ENCODE assay signal across 11 cellular contexts in genomic region chr17:60119162-60119561, GRCh38. TPM values are rescaled to one million over a fixed set of nuclear protein-coding genes. Genes with fewer than 3 reads are reported as not detected.
DNase-seq lines count a peak whose midpoint lies in the region; ATAC-seq, FAIRE-seq and TF ChIP-seq lines count a peak whose summit lies in the region.
"Not testable (repeated sequence)": the region's sequence is repeated elsewhere in the genome, so short reads cannot be mapped to it uniquely, and the experiment has no call there.
"Had no signal": no experiment of that assay in that cellular context is flagged by ENCODE, and none has a peak within 500 bp of the region (broad histone marks: within the 10 kb centered on the region; RNA-seq: fewer than 3 reads in every experiment).

No MANE protein-coding gene starts in this region.

- H3K4me2 ChIP-seq in A549; HCT116 (ENCODE audit: low read length); GM12878 (ENCODE audit: control insufficient read depth, insufficient read depth): not testable (repeated sequence)

- ATAC-seq in A549 (peak; percentile 35 to 70; a peak in 4 of 6 replicates), HCT116 (peak; percentile 37), Panc1 (peak; percentile 71), GM12878 (peak; percentile 87), left cardiac atrium (peak; percentile 5 to 31), right lobe of liver (peak in 3 of 4 donors; percentile 2 to 19 (median 12))
- peak; percentile 73 for ATAC-seq in activated CD8-positive, alpha-beta T cell treated with anti-CD3 and anti-CD28 coated beads for 36 hours
- peak; percentile 48 to 71 for ATAC-seq in natural killer cell treated with Interleukin-12 subunit alpha and Interleukin-12 subunit beta and Interleukin-15 and Interleukin-18, amount 100 ng/mL, for 72 hours

- not testable (repeated sequence) for H3K4me3 ChIP-seq in A549; HCT116 (replicated peaks in 1 of 2; ENCODE audit: low read depth in 1 of 2, low read length in 2 of 2); Panc1 (ENCODE audit: low read depth in 2 of 2, low read length in 2 of 2); GM12878; right lobe of liver

- not testable (repeated sequence) for H3K27ac Mint-ChIP-seq in activated CD8-positive, alpha-beta T cell treated with anti-CD3 and anti-CD28 coated beads for 36 hours; natural killer cell treated with Interleukin-12 subunit alpha and Interleukin-12 subunit beta and Interleukin-15 and Interleukin-18, amount 100 ng/mL, for 72 hours

- H3K4me1 Mint-ChIP-seq in activated CD8-positive, alpha-beta T cell treated with anti-CD3 and anti-CD28 coated beads for 36 hours (ENCODE audit: low read depth); natural killer cell treated with Interleukin-12 subunit alpha and Interleukin-12 subunit beta and Interleukin-15 and Interleukin-18, amount 100 ng/mL, for 72 hours (ENCODE audit: low read depth in 2 of 2): not testable (repeated sequence)

- WGBS in A549 (ENCODE audit: missing lambda C conversion rate) = no CpG with 5 or more reads among the region's 15 CpGs
- no CpG with 5 or more reads among the region's 15 CpGs for WGBS in GM12878 (ENCODE audit: insufficient coverage, insufficient replicate concordance, low lambda C conversion rate, missing lambda C conversion rate)
- no CpG with 5 or more reads among the region's 15 CpGs for WGBS in right lobe of liver (ENCODE audit: insufficient coverage, low coverage, low lambda C conversion rate, missing lambda C conversion rate)

- not testable (repeated sequence) for H4K20me1 ChIP-seq in HCT116 (ENCODE audit: insufficient read depth); GM12878 (ENCODE audit: control insufficient read depth, insufficient read depth)

- H3K4me3 Mint-ChIP-seq in activated CD8-positive, alpha-beta T cell treated with anti-CD3 and anti-CD28 coated beads for 36 hours; natural killer cell treated with Interleukin-12 subunit alpha and Interleukin-12 subunit beta and Interleukin-15 and Interleukin-18, amount 100 ng/mL, for 72 hours: not testable (repeated sequence)

- not testable (repeated sequence) for H3K36me3 Mint-ChIP-seq in activated CD8-positive, alpha-beta T cell treated with anti-CD3 and anti-CD28 coated beads for 36 hours (ENCODE audit: low read depth); natural killer cell treated with Interleukin-12 subunit alpha and Interleukin-12 subunit beta and Interleukin-15 and Interleukin-18, amount 100 ng/mL, for 72 hours

- in situ Hi-C loops in Panc1 (cut with HindIII; ENCODE audit: low pct_unique_long_range_greater_than_20kb, low sequenced_read_pairs); GM12878 (cut with MboI): not testable (repeated sequence)

- FAIRE-seq in A549 (lab: Jason Lieb, UNC); GM12878 (lab: Jason Lieb, UNC): not testable (repeated sequence)

- not testable (repeated sequence) for H2AFZ ChIP-seq in HCT116 (ENCODE audit: low read depth, low read length, poor library complexity, severe bottlenecking); GM12878 (ENCODE audit: control insufficient read depth, low read depth, low read length)

- not testable (repeated sequence) for TF ChIP-seq POLR2A in A549 (IDR thresholded peaks at IDR 0.05; ENCODE audit: low read length); HCT116 (IDR thresholded peaks at IDR 0.05; ENCODE audit: borderline replicate concordance, extremely low read depth, insufficient read depth, insufficient read length); GM12878 (IDR thresholded peaks at IDR 0.05; ENCODE audit: low read depth, low read length); right lobe of liver (IDR thresholded peaks at IDR 0.05)

- not testable (repeated sequence) for TF ChIP-seq CTCF in A549 (IDR thresholded peaks at IDR 0.05); HCT116 (IDR thresholded peaks at IDR 0.05 in 2 of 3, conservative IDR thresholded peaks at IDR 0.05 in 1 of 3; ENCODE audit: borderline replicate concordance in 1 of 3, insufficient read depth in 1 of 3, low read depth in 2 of 3, low read length in 2 of 3); Panc1 (IDR thresholded peaks at IDR 0.05); activated CD8-positive, alpha-beta T cell treated with anti-CD3 and anti-CD28 coated beads for 36 hours (IDR thresholded peaks at IDR 0.05); GM12878 (IDR thresholded peaks at IDR 0.05 in 2 of 3, conservative IDR thresholded peaks at IDR 0.05 in 1 of 3; ENCODE audit: control insufficient read depth in 2 of 3, extremely low read depth in 1 of 3, insufficient read depth in 1 of 3, low read depth in 3 of 3, low read length in 3 of 3); right lobe of liver (IDR thresholded peaks at IDR 0.05)

- not testable (repeated sequence) for BruUV-seq in HCT116 (replicated peaks; lab: Mats Ljungman, UMichigan); Panc1 (replicated peaks; lab: Mats Ljungman, UMichigan); GM12878 (replicated peaks; lab: Mats Ljungman, UMichigan)

- not testable (repeated sequence) for H3K27me3 Mint-ChIP-seq in activated CD8-positive, alpha-beta T cell treated with anti-CD3 and anti-CD28 coated beads for 36 hours; natural killer cell treated with Interleukin-12 subunit alpha and Interleukin-12 subunit beta and Interleukin-15 and Interleukin-18, amount 100 ng/mL, for 72 hours

- H3K27ac ChIP-seq in A549; HCT116 (ENCODE audit: low read depth, low read length); Panc1 (ENCODE audit: low read length); GM12878 (ENCODE audit: control insufficient read depth, insufficient read depth); right lobe of liver: not testable (repeated sequence)

- not testable (repeated sequence) for H3K36me3 ChIP-seq in HCT116 (ENCODE audit: control insufficient read depth in 1 of 2, insufficient read depth in 2 of 2, low read length in 2 of 2); Panc1 (ENCODE audit: control insufficient read depth, insufficient read depth, low read length); GM12878 (ENCODE audit: control insufficient read depth in 2 of 2, insufficient read depth in 2 of 2, low read length in 1 of 2); right lobe of liver

- not testable (repeated sequence) for TF ChIP-seq RAD21 in A549 (conservative IDR thresholded peaks at IDR 0.05 in 1 of 2, IDR thresholded peaks at IDR 0.05 in 1 of 2); HCT116 (IDR thresholded peaks at IDR 0.05; ENCODE audit: low read depth); GM12878 (IDR thresholded peaks at IDR 0.05; ENCODE audit: insufficient read depth, low read depth, low read length)

- not testable (repeated sequence) for H3K9me2 ChIP-seq in HCT116 (ENCODE audit: insufficient read depth)

- RAD21 ChIA-PET in HCT116 (lab: Charles Lee; ENCODE audit: low non-redundant PET in 1 of 2, low total read pairs in 2 of 2, uncharacterized antibody in 2 of 2, unreplicated experiment in 2 of 2); GM12878 (lab: Charles Lee; ENCODE audit: unreplicated experiment): not testable (repeated sequence)

- not testable (repeated sequence) for H3K27me3 ChIP-seq in HCT116 (ENCODE audit: insufficient read depth, low read length); Panc1 (ENCODE audit: control insufficient read depth, insufficient read depth, low read length); GM12878 (replicated peaks in 1 of 2; ENCODE audit: control insufficient read depth in 2 of 2, insufficient read depth in 2 of 2, low read length in 1 of 2); right lobe of liver

- not testable (repeated sequence) for H3K79me2 ChIP-seq in HCT116 (ENCODE audit: insufficient read depth, low read length); GM12878 (ENCODE audit: control insufficient read depth, insufficient read depth, low read length)

- H3K9me3 ChIP-seq in A549; HCT116 (ENCODE audit: control insufficient read depth in 1 of 2, insufficient read depth in 1 of 2, low read depth in 1 of 2, low read length in 2 of 2); Panc1 (ENCODE audit: control insufficient read depth, insufficient read depth, low read depth, low read length); GM12878 (replicated peaks; ENCODE audit: control insufficient read depth, insufficient read depth, low read length); right lobe of liver: not testable (repeated sequence)

- SMC1A ChIA-PET in GM12878 (lab: Charles Lee; ENCODE audit: uncharacterized antibody, unreplicated experiment) = not testable (repeated sequence)

- POLR2A ChIA-PET in A549 (lab: Yijun Ruan, JAX); HCT116 (lab: Charles Lee); Panc1 (lab: Charles Lee); activated CD8-positive, alpha-beta T cell treated with anti-CD3 and anti-CD28 coated beads for 36 hours (lab: Charles Lee); GM12878 (lab: Charles Lee): not testable (repeated sequence)

- CTCF ChIA-PET in A549 (lab: Yijun Ruan, JAX); HCT116 (lab: Charles Lee); Panc1 (lab: Charles Lee); activated CD8-positive, alpha-beta T cell treated with anti-CD3 and anti-CD28 coated beads for 36 hours (lab: Charles Lee); GM12878 (lab: Yijun Ruan, JAX): not testable (repeated sequence)

- intact Hi-C loops in HCT116 (cut with micrococcal nuclease); Panc1 (cut with micrococcal nuclease; ENCODE audit: unreplicated experiment); activated CD8-positive, alpha-beta T cell treated with anti-CD3 and anti-CD28 coated beads for 36 hours (cut with micrococcal nuclease); GM12878 (cut with micrococcal nuclease; ENCODE audit: unreplicated experiment); left cardiac atrium (cut with DNase I); right lobe of liver (cut with DNase I): not testable (repeated sequence)

- H3K4me1 ChIP-seq in A549; HCT116 (ENCODE audit: control insufficient read depth in 1 of 2, insufficient read depth in 2 of 2, low read length in 2 of 2); Panc1 (ENCODE audit: control insufficient read depth, insufficient read depth, low read length); GM12878 (ENCODE audit: control insufficient read depth, insufficient read depth, low read length); right lobe of liver: not testable (repeated sequence)

- not testable (repeated sequence) for TF ChIP-seq EP300 in A549 (IDR thresholded peaks at IDR 0.05); GM12878 (IDR thresholded peaks at IDR 0.05; ENCODE audit: borderline replicate concordance in 1 of 2, control insufficient read depth in 1 of 2, low read depth in 2 of 2, low read length in 2 of 2)

- not testable (repeated sequence) for H3K9me3 Mint-ChIP-seq in activated CD8-positive, alpha-beta T cell treated with anti-CD3 and anti-CD28 coated beads for 36 hours; natural killer cell treated with Interleukin-12 subunit alpha and Interleukin-12 subunit beta and Interleukin-15 and Interleukin-18, amount 100 ng/mL, for 72 hours

- DNase-seq in A549 (ENCODE audit: low read depth in 1 of 2, low spot score in 1 of 2); HCT116 (ENCODE audit: low read depth, low spot score); Panc1 (ENCODE audit: low read depth, low spot score); activated CD8-positive, alpha-beta T cell treated with anti-CD3 and anti-CD28 coated beads for 36 hours; GM12878 (ENCODE audit: low read depth, low spot score); left cardiac atrium; right lobe of liver; natural killer cell treated with Interleukin-12 subunit alpha and Interleukin-12 subunit beta and Interleukin-15 and Interleukin-18, amount 100 ng/mL, for 72 hours (ENCODE audit: low spot score): not testable (repeated sequence)

- H3K9ac ChIP-seq in HCT116 (ENCODE audit: low read length); GM12878 (ENCODE audit: control insufficient read depth, insufficient read depth, low read length): not testable (repeated sequence)

RNA-seq across cellular contexts. Expression of gene CA4, which starts 30.6 kb away (rescaled TPM):
- 0.06 and 0.11 TPM in 2 replicates for polyA plus RNA-seq in A549 (2011; rRNA removed)
- 0.05 and 0.07 TPM in 2 replicates for polyA plus RNA-seq in A549 (2012; cell fraction: cytosol; rRNA removed)
- polyA plus RNA-seq in A549 (2012; cell fraction: nucleus; rRNA removed) = 0.08 and 0.18 TPM in 2 replicates
- 0.11 TPM in 1 of 3 replicates, not detected in the others for polyA plus RNA-seq in A549 (2017; fragmentation: RNase III; extraction: RNeasy Plus Mini Kit Qiagen cat#74134 plus additional on column Dnase treatment)
- polyA minus RNA-seq in A549 (2011; rRNA and poly(A)+ RNA removed) = not detected in 2 replicates
- 0.20 TPM for total RNA-seq in HCT116 (2021; ENCODE audit: unreplicated experiment)
- not detected in 2 replicates for polyA plus RNA-seq in HCT116 (2012)
- total RNA-seq in Panc1 (2021; ENCODE audit: unreplicated experiment) = 1.4 TPM
- polyA plus RNA-seq in Panc1 (2012; ENCODE audit: insufficient read length) = 4.9 TPM
- total RNA-seq in activated CD8-positive, alpha-beta T cell treated with anti-CD3 and anti-CD28 coated beads for 36 hours = not detected
- not detected in 2 replicates for total RNA-seq in GM12878 (2013; cell fraction: nucleolus; rRNA removed)
- not detected in 2 replicates for total RNA-seq in GM12878 (2014; rRNA removed)
- total RNA-seq in GM12878 (2014; rRNA removed; fragmentation: Illumina TruSeq; extraction: Trizol) = not detected in 2 replicates
- not detected in 2 replicates for total RNA-seq in GM12878 (2021)
- not detected for polyA plus RNA-seq in GM12878 (2011; ENCODE audit: low read depth)
- 0.20 and 0.31 TPM in 2 replicates for polyA plus RNA-seq in GM12878 (2011; rRNA removed)
- polyA plus RNA-seq in GM12878 (2011; cell fraction: cytosol; rRNA removed) = 0.32 and 0.43 TPM in 2 replicates
- polyA plus RNA-seq in GM12878 (2011; cell fraction: nucleus; rRNA removed) = 0.19 and 0.57 TPM in 2 replicates
- not detected in 2 replicates for polyA plus RNA-seq in GM12878 (2012)
- polyA plus RNA-seq in GM12878 (2014; fragmentation: Illumina TruSeq; extraction: Trizol) = 0.13 TPM in 1 of 2 replicates, not detected in the other
- not detected for polyA plus RNA-seq in GM12878 (2014; fragmentation: Nextera tagmentation; extraction: Ambion mirVana)
- polyA plus RNA-seq in GM12878 (2014; rRNA removed) = not detected in 2 replicates
- not detected for polyA plus RNA-seq in GM12878 (2016; fragmentation: Nextera tagmentation; extraction: Ambion mirVana)
- polyA minus RNA-seq in GM12878 (2011; rRNA and poly(A)+ RNA removed) = not detected in 2 replicates
- not detected in 2 replicates for polyA minus RNA-seq in GM12878 (2011; cell fraction: cytosol; rRNA and poly(A)+ RNA removed)
- not detected in 2 replicates for polyA minus RNA-seq in GM12878 (2011; cell fraction: nucleus; rRNA and poly(A)+ RNA removed)
- 10 to 100 TPM in 1 of 2 donors, 1 to 10 TPM in 1; 3.1 to 10.8 TPM for total RNA-seq in left cardiac atrium
- total RNA-seq in right lobe of liver = under 1 TPM in 3 of 6 experiments, not detected in 3; 0.33 to 0.37 (median 0.35) TPM
- not detected for total RNA-seq in natural killer cell treated with Interleukin-12 subunit alpha and Interleukin-12 subunit beta and Interleukin-15 and Interleukin-18, amount 100 ng/mL, for 72 hours
- total RNA-seq: Caco-2; CD4-positive, alpha-beta memory T cell; OCI-LY7 had no signal
- polyA plus RNA-seq: CD4-positive, alpha-beta memory T cell had no signal

RNA-seq across cellular contexts. Expression of gene HEATR6, which starts 40.4 kb away (rescaled TPM):
- polyA plus RNA-seq in A549 (2011; rRNA removed) (44.0 and 47.6 TPM in 2 replicates), A549 (2017; fragmentation: RNase III; extraction: RNeasy Plus Mini Kit Qiagen cat#74134 plus additional on column Dnase treatment) (20.7 to 22.9 TPM (median 21.1 TPM) in 3 replicates), GM12878 (2011; rRNA removed) (10.5 and 13.4 TPM in 2 replicates), GM12878 (2014; fragmentation: Illumina TruSeq; extraction: Trizol) (12.8 and 17.2 TPM in 2 replicates), GM12878 (2014; fragmentation: Nextera tagmentation; extraction: Ambion mirVana) (1 to 10 TPM; 3.4 to 5.2 TPM), GM12878 (2014; rRNA removed) (7.7 and 11.6 TPM in 2 replicates), GM12878 (2016; fragmentation: Nextera tagmentation; extraction: Ambion mirVana) (10 to 100 TPM in 1 of 2 experiments, 1 to 10 TPM in 1; 8.4 to 10.9 TPM)
- 18.3 and 20.0 TPM in 2 replicates for polyA plus RNA-seq in A549 (2012; cell fraction: cytosol; rRNA removed)
- 57.9 and 68.1 TPM in 2 replicates for polyA plus RNA-seq in A549 (2012; cell fraction: nucleus; rRNA removed)
- polyA minus RNA-seq in A549 (2011; rRNA and poly(A)+ RNA removed) = 64.2 and 69.9 TPM in 2 replicates
- total RNA-seq in HCT116 (2021; ENCODE audit: unreplicated experiment) (39.0 TPM), Panc1 (2021; ENCODE audit: unreplicated experiment) (20.9 TPM), GM12878 (2014; rRNA removed) (11.7 and 12.3 TPM in 2 replicates), GM12878 (2014; rRNA removed; fragmentation: Illumina TruSeq; extraction: Trizol) (9.4 and 9.9 TPM in 2 replicates), GM12878 (2021) (12.9 and 15.1 TPM in 2 replicates), left cardiac atrium (10 to 100 TPM; 11.9 to 13.3 TPM), right lobe of liver (1 to 10 TPM; 3.6 to 7.3 (median 6.3) TPM)
- 26.8 and 28.9 TPM in 2 replicates for polyA plus RNA-seq in HCT116 (2012)
- polyA plus RNA-seq in Panc1 (2012; ENCODE audit: insufficient read length) = 11.7 TPM
- total RNA-seq in activated CD8-positive, alpha-beta T cell treated with anti-CD3 and anti-CD28 coated beads for 36 hours = 10 to 100 TPM; 27.7 to 29.0 TPM
- total RNA-seq in GM12878 (2013; cell fraction: nucleolus; rRNA removed) = 32.4 and 37.5 TPM in 2 replicates
- polyA plus RNA-seq in GM12878 (2011; ENCODE audit: low read depth) = 6.0 TPM
- 22.6 and 26.4 TPM in 2 replicates for polyA plus RNA-seq in GM12878 (2011; cell fraction: cytosol; rRNA removed)
- 37.9 and 45.4 TPM in 2 replicates for polyA plus RNA-seq in GM12878 (2011; cell fraction: nucleus; rRNA removed)
- polyA plus RNA-seq in GM12878 (2012) = 7.3 and 8.0 TPM in 2 replicates
- 28.5 and 34.1 TPM in 2 replicates for polyA minus RNA-seq in GM12878 (2011; rRNA and poly(A)+ RNA removed)
- 7.8 and 10.5 TPM in 2 replicates for polyA minus RNA-seq in GM12878 (2011; cell fraction: cytosol; rRNA and poly(A)+ RNA removed)
- 24.2 and 40.6 TPM in 2 replicates for polyA minus RNA-seq in GM12878 (2011; cell fraction: nucleus; rRNA and poly(A)+ RNA removed)
- total RNA-seq in natural killer cell treated with Interleukin-12 subunit alpha and Interleukin-12 subunit beta and Interleukin-15 and Interleukin-18, amount 100 ng/mL, for 72 hours = 10 to 100 TPM; 18.5 to 21.3 TPM

Comparison
In these comparisons a context has a peak if more than half of its experiments do, and no peak if none do; other contexts are left out.
1. ATAC-seq: peak in every context shown above with its lines; median percentile 87 in GM12878; 73 in activated CD8-positive, alpha-beta T cell treated with anti-CD3 and anti-CD28 coated beads for 36 hours; 71 in Panc1; 60 in natural killer cell treated with Interleukin-12 subunit alpha and Interleukin-12 subunit beta and Interleukin-15 and Interleukin-18, amount 100 ng/mL, for 72 hours; 52 in A549; 37 in HCT116; 18 in left cardiac atrium; 12 in right lobe of liver.